2 cellular contexts compared by ENCODE assay signal in the genomic region with DNA sequence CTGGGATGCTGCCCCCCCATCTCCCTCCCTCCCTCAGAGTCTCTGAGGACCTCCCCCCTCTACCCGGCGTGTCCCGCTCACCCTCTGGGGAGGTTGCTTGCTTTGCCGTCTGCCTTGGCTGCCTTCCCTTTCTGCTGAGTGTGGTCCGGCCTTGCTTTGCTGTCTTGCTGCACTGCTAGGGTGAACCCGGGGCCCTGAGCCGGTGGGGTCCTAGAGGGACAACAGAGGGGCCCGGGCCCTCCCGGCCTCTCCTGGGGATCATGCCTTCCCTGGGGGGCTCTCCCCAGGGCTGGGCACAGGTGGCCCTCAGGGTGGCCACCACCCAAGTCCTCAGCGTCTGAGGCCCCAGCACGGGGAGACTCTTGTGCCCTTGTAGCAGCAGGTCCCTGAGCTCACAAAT.
TF ChIP-seq lines count a peak whose summit lies in the region.

No MANE protein-coding gene starts in this region.

TF ChIP-seq in IMR-90, 13 proteins besides CTCF, POLR2A, EP300 and RAD21:
- no peak for TF ChIP-seq MAZ (IDR thresholded peaks at IDR 0.05; ENCODE audit: borderline replicate concordance, low read depth, low read length)
- no peak for TF ChIP-seq SMC3 (IDR thresholded peaks at IDR 0.05; ENCODE audit: low read depth, low read length)
- TF ChIP-seq RCOR1 (IDR thresholded peaks at IDR 0.05; ENCODE audit: insufficient replicate concordance, low read length) = no peak
- no peak for TF ChIP-seq CHD1 (IDR thresholded peaks at IDR 0.05; ENCODE audit: low read depth, low read length)
- TF ChIP-seq MXI1 (IDR thresholded peaks at IDR 0.05; ENCODE audit: borderline replicate concordance, low read depth, low read length) = no peak
- no peak for TF ChIP-seq CEBPB (IDR thresholded peaks at IDR 0.05; ENCODE audit: low read depth, low read length)
- TF ChIP-seq RFX5 (IDR thresholded peaks at IDR 0.05; ENCODE audit: low read depth, low read length) = no peak
- no peak for TF ChIP-seq BHLHE40 (IDR thresholded peaks at IDR 0.05; ENCODE audit: low read depth, low read length)

TF ChIP-seq in H1, 55 proteins besides CTCF, POLR2A, EP300 and RAD21:
- TF ChIP-seq JUND (IDR thresholded peaks at IDR 0.05; ENCODE audit: low read length) (no peak), NRF1 (IDR thresholded peaks at IDR 0.05; ENCODE audit: low read depth, low read length) (no peak), RFX5 (IDR thresholded peaks at IDR 0.05; ENCODE audit: borderline replicate concordance, low read depth, low read length) (no peak), SP2 (IDR thresholded peaks at IDR 0.05; ENCODE audit: low read length) (no peak), KDM5A (IDR thresholded peaks at IDR 0.05; ENCODE audit: low read length) (no peak), POLR2AphosphoS5 (IDR thresholded peaks at IDR 0.05; ENCODE audit: low read depth, low read length) (no peak), PHF8 (conservative IDR thresholded peaks at IDR 0.05; ENCODE audit: low read depth, low read length) (no peak), YY1 (IDR thresholded peaks at IDR 0.05; ENCODE audit: low read depth, low read length) (no peak), TAF7 (optimal IDR thresholded peaks at IDR 0.05; ENCODE audit: borderline replicate concordance, low read depth, low read length) (no peak), SIN3A (conservative IDR thresholded peaks at IDR 0.05 in 1 of 2, IDR thresholded peaks at IDR 0.05 in 1 of 2; ENCODE audit: low read depth in 1 of 2, low read length in 2 of 2) (no peak), SP1 (IDR thresholded peaks at IDR 0.05; ENCODE audit: low read depth, low read length) (no peak)
